In the genomic region with DNA sequence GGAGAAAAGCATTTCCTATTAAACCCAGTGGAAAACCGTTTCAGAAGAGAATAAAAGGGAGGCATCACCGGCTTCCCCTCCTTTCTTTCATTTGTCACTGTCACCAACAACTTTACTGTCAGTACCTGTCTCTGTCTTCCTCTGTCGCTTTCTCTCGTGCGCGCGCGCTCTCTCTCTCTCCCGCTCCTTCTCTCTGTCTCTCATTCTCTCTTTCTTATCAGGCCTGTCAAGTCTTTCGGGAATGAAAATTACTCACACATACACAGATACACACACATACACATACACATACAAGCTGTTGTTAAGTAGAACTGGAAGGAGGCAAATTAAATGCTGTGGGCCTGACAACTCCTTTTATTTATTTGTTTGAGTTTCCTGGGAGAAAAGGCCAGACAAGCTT, we compare ENCODE assay signal across 17 cellular contexts. TPM values are rescaled to one million over a fixed set of nuclear protein-coding genes. Genes with fewer than 3 reads are reported as not detected.
"Had no signal": no experiment of that assay in that cellular context is flagged by ENCODE, and none has a peak within 500 bp of the region (broad histone marks: within the 10 kb centered on the region; RNA-seq: fewer than 3 reads in every experiment).

No MANE protein-coding gene starts in this region.

- ATAC-seq: foreskin keratinocyte; left lung; stimulated activated effector memory CD8-positive, alpha-beta T cell treated with anti-CD3 and anti-CD28 coated beads, Interleukin-12 subunit alpha, Interleukin-12 subunit beta, amount 100 ng/mL, for 72 hours; stimulated activated naive CD8-positive, alpha-beta T cell treated with anti-CD3 and anti-CD28 coated beads, Interleukin-15, Interleukin-2, amounts not matched to agents 100 U/mL and 50 U/mL, for 24 hours; upper lobe of right lung had no signal

- H3K27me3 Mint-ChIP-seq: naive B cell had no signal

- H3K36me3 Mint-ChIP-seq: naive B cell; stimulated activated effector memory CD8-positive, alpha-beta T cell treated with anti-CD3 and anti-CD28 coated beads, Interleukin-12 subunit alpha, Interleukin-12 subunit beta, amount 100 ng/mL, for 72 hours had no signal

- H3K27ac Mint-ChIP-seq: naive B cell; stimulated activated effector memory CD8-positive, alpha-beta T cell treated with anti-CD3 and anti-CD28 coated beads, Interleukin-12 subunit alpha, Interleukin-12 subunit beta, amount 100 ng/mL, for 72 hours had no signal

- H3K4me1 Mint-ChIP-seq: naive B cell; stimulated activated effector memory CD8-positive, alpha-beta T cell treated with anti-CD3 and anti-CD28 coated beads, Interleukin-12 subunit alpha, Interleukin-12 subunit beta, amount 100 ng/mL, for 72 hours had no signal

- H3K4me3 Mint-ChIP-seq: naive B cell; stimulated activated effector memory CD8-positive, alpha-beta T cell treated with anti-CD3 and anti-CD28 coated beads, Interleukin-12 subunit alpha, Interleukin-12 subunit beta, amount 100 ng/mL, for 72 hours had no signal

- DNase-seq: colonic mucosa; dermis blood vessel endothelial cell; foreskin keratinocyte; head of caudate nucleus; hypothalamus; kidney glomerular epithelial cell; left lung; mesendoderm; naive B cell; posterior cingulate gyrus; stimulated activated CD4-positive, alpha-beta T cell treated with anti-CD3 and anti-CD28 coated beads, Interleukin-4, amount 100 ng/mL, for 1 hour; stimulated activated CD8-positive, alpha-beta memory T cell treated with anti-CD3 and anti-CD28 coated beads, Interleukin-4, amount 100 ng/mL, for 48 hours; stimulated activated naive CD8-positive, alpha-beta T cell treated with anti-CD3 and anti-CD28 coated beads, Interleukin-15, Interleukin-2, amounts not matched to agents 100 U/mL and 50 U/mL, for 24 hours; testis; upper lobe of right lung had no signal

RNA-seq across cellular contexts. Expression of a gene that starts 17.6 kb away (rescaled TPM):
- total RNA-seq: foreskin keratinocyte, pulmonary artery endothelial cell had no signal
